18 cellular contexts compared by ENCODE assay signal in genomic region chr15:101221858-101222257, GRCh38. TPM values are rescaled to one million over a fixed set of nuclear protein-coding genes. Genes with fewer than 3 reads are reported as not detected.
DNase-seq lines count a peak whose midpoint lies in the region; ATAC-seq and TF ChIP-seq lines count a peak whose summit lies in the region.
"Had no signal": no experiment of that assay in that cellular context is flagged by ENCODE, and none has a peak within 500 bp of the region (broad histone marks: within the 10 kb centered on the region; RNA-seq: fewer than 3 reads in every experiment).

No MANE protein-coding gene starts in this region.

- H3K27ac Mint-ChIP-seq in H9 = no peak overlapping the region; a peak in 1 of 7 replicates
- H3K27ac Mint-ChIP-seq: B cell; stimulated activated naive CD8-positive, alpha-beta T cell treated with anti-CD3 and anti-CD28 coated beads, Interleukin-15, Interleukin-2, amounts not matched to agents 100 ng/mL and 50 ng/mL, for 24 hours had no signal

- H3K36me3 Mint-ChIP-seq in H9 (ENCODE audit: insufficient read depth in 1 of 3, low read depth in 3 of 3) = peaks cover 10 to 29% (median 15%) of the 10 kb centered on the region in 3 experiments; a peak in 6 of 7 replicates

- H3T11ph ChIP-seq in H9 (ENCODE audit: low read length) = no peak overlapping the region

- no TSS peak for BruUV-seq in Panc1 (replicated peaks; lab: Mats Ljungman, UMichigan)

- no peaks in the 10 kb centered on the region for H3K23me2 ChIP-seq in H9 (ENCODE audit: insufficient read length, low read depth, low read length, poor library complexity, severe bottlenecking)

- H3K27me3 ChIP-seq in Panc1 (ENCODE audit: control insufficient read depth, insufficient read depth, low read length) (no peaks in the 10 kb centered on the region), muscle layer of duodenum (ENCODE audit: low read depth, low read length) (no peaks in the 10 kb centered on the region), dorsolateral prefrontal cortex (no peaks in the 10 kb centered on the region), H9 (ENCODE audit: insufficient read depth, low read length) (no peaks in the 10 kb centered on the region)
- H3K27me3 ChIP-seq: uterus had no signal

- H3K9ac ChIP-seq in H9 (ENCODE audit: extremely low read depth, insufficient read length, low read length) = no peak overlapping the region

- no peak overlapping the region for H2BK15ac ChIP-seq in H9 (ENCODE audit: low read depth, low read length)

- DNase-seq in COLO829 (ENCODE audit: low spot score) = peak; percentile 96
- no peak for DNase-seq in Panc1 (ENCODE audit: low read depth, low spot score)
- peak; percentile 32 for DNase-seq in choroid plexus epithelial cell (ENCODE audit: low read depth)
- DNase-seq in dorsolateral prefrontal cortex = no peak
- DNase-seq in H9 = no peak
- DNase-seq: activated CD4-positive, CD25-positive, alpha-beta regulatory T cell; activated T-cell treated with anti-CD3 and anti-CD28 coated beads, Interleukin-2, amount 50 U/mL, for 1 hour; effector CD8-positive, alpha-beta T cell; NCI-H187; NCI-H69; nucleus accumbens; stimulated activated CD4-positive, alpha-beta T cell treated with anti-CD3 and anti-CD28 coated beads, Interleukin-12 subunit alpha, Interleukin-12 subunit beta, amount 100 ng/mL, for 4 hours; uterus had no signal

- no peaks in the 10 kb centered on the region for H3K79me1 ChIP-seq in H9 (ENCODE audit: insufficient read depth, low read depth, low read length, poor library complexity, severe bottlenecking)

- H3K27me3 Mint-ChIP-seq in H9 (ENCODE audit: low read depth) = no peaks in the 10 kb centered on the region
- H3K27me3 Mint-ChIP-seq: B cell; stimulated activated naive CD8-positive, alpha-beta T cell treated with anti-CD3 and anti-CD28 coated beads, Interleukin-15, Interleukin-2, amounts not matched to agents 100 ng/mL and 50 ng/mL, for 24 hours had no signal

- no peaks in the 10 kb centered on the region for H3K36me3 ChIP-seq in Panc1 (ENCODE audit: control insufficient read depth, insufficient read depth, low read length)
- H3K36me3 ChIP-seq in muscle layer of duodenum (ENCODE audit: control insufficient read depth in 1 of 2, insufficient read depth in 2 of 2, low read length in 2 of 2) = peaks cover 0 to 4% of the 10 kb centered on the region in 2 donors
- H3K36me3 ChIP-seq: uterus had no signal

- no peak overlapping the region for H3K56ac ChIP-seq in H9 (ENCODE audit: insufficient read length, low read depth, low read length)

- H3K27ac ChIP-seq in Panc1 (ENCODE audit: low read length) = no peak overlapping the region
- H3K27ac ChIP-seq in muscle layer of duodenum (ENCODE audit: low read length) = peak overlapping the region; percentile 7
- no peak overlapping the region for H3K27ac ChIP-seq in dorsolateral prefrontal cortex
- H3K27ac ChIP-seq in H9 (ENCODE audit: insufficient read length, low read depth, low read length) = no peak overlapping the region
- H3K27ac ChIP-seq: uterus had no signal

- POLR2A ChIA-PET in Panc1 (lab: Charles Lee) = no interaction called here

- H2BK5ac ChIP-seq in H9 (ENCODE audit: insufficient read length, low read length) = no peak overlapping the region

- no peak for TF ChIP-seq CTCF in Panc1 (IDR thresholded peaks at IDR 0.05)
- no peak for TF ChIP-seq CTCF in choroid plexus epithelial cell (conservative IDR thresholded peaks at IDR 0.05; ENCODE audit: low read depth, low read length)
- no peak for TF ChIP-seq CTCF in dorsolateral prefrontal cortex (IDR thresholded peaks at IDR 0.05 in 54 of 56, conservative IDR thresholded peaks at IDR 0.05 in 2 of 56; ENCODE audit: low read depth in 1 of 56, partially characterized antibody in 56 of 56)
- TF ChIP-seq CTCF in H9 (conservative IDR thresholded peaks at IDR 0.05) = no peak

- no peak overlapping the region for H4K5ac ChIP-seq in H9 (ENCODE audit: insufficient read length, low read depth, low read length)

- peak; percentile 17; the same call in 1 of the 2 replicates for ATAC-seq in Panc1
- ATAC-seq in GM21529 (IDR thresholded peaks at IDR 0.05; ENCODE audit: unreplicated experiment) = no peak

- in situ Hi-C loops in Panc1 (cut with HindIII; ENCODE audit: low pct_unique_long_range_greater_than_20kb, low sequenced_read_pairs) = no loop called here

- H2BK120ac ChIP-seq in H9 (ENCODE audit: low read depth, low read length, poor library complexity, severe bottlenecking) = no peak overlapping the region

- H3K4me1 Mint-ChIP-seq in H9 = peaks cover 9 to 22% of the 10 kb centered on the region in 2 experiments

- WGBS in H9 (ENCODE audit: extremely low coverage, insufficient read length, low lambda C conversion rate) = no CpG with 5 or more reads among the region's 3 CpGs

- H3K4me3 ChIP-seq in Panc1 (ENCODE audit: low read depth in 2 of 2, low read length in 2 of 2) (no peak overlapping the region), choroid plexus epithelial cell (ENCODE audit: low read depth, low read length) (no peak overlapping the region), muscle layer of duodenum (ENCODE audit: low read depth in 1 of 2, low read length in 2 of 2) (no peak overlapping the region), dorsolateral prefrontal cortex (peak overlapping the region in 2 of 59 donors; percentile 1 to 13)
- H3K4me3 ChIP-seq: lung, uterus had no signal

- H2BK12ac ChIP-seq in H9 (ENCODE audit: insufficient read length, low read depth, low read length) = no peak overlapping the region

- H4K8ac ChIP-seq in H9 (replicated peaks; ENCODE audit: insufficient read length, low read depth, low read length) = no peak overlapping the region

- H2AFZ ChIP-seq in H9 (ENCODE audit: low read length) = no peak overlapping the region

- no peak overlapping the region for H2BK20ac ChIP-seq in H9 (ENCODE audit: low read depth, low read length, poor library complexity, severe bottlenecking)

- no peak overlapping the region for H3K4me3 Mint-ChIP-seq in H9
- H3K4me3 Mint-ChIP-seq: B cell; stimulated activated naive CD8-positive, alpha-beta T cell treated with anti-CD3 and anti-CD28 coated beads, Interleukin-15, Interleukin-2, amounts not matched to agents 100 ng/mL and 50 ng/mL, for 24 hours had no signal

- no peaks in the 10 kb centered on the region for H3K9me3 Mint-ChIP-seq in H9
- H3K9me3 Mint-ChIP-seq: stimulated activated naive CD8-positive, alpha-beta T cell treated with anti-CD3 and anti-CD28 coated beads, Interleukin-15, Interleukin-2, amounts not matched to agents 100 ng/mL and 50 ng/mL, for 24 hours had no signal

- peaks cover 52% of the 10 kb centered on the region for H3K79me2 ChIP-seq in H9 (ENCODE audit: insufficient read depth, low read length)

- no peak overlapping the region for H3K18ac ChIP-seq in H9 (ENCODE audit: insufficient read length, low read depth, low read length)

- intact Hi-C loops in Panc1 (cut with micrococcal nuclease; ENCODE audit: unreplicated experiment) = no loop called here
- intact Hi-C loops in dorsolateral prefrontal cortex (cut with DNase I) = no loop called here

- H3K14ac ChIP-seq in H9 (ENCODE audit: insufficient read depth, low read length) = no peak overlapping the region

- H3K4me1 ChIP-seq in Panc1 (ENCODE audit: control insufficient read depth, insufficient read depth, low read length) = peaks cover 31% of the 10 kb centered on the region
- peaks cover 13 to 14% of the 10 kb centered on the region in 2 donors for H3K4me1 ChIP-seq in muscle layer of duodenum (ENCODE audit: control insufficient read depth in 1 of 2, insufficient read depth in 2 of 2, low read length in 2 of 2)
- H3K4me1 ChIP-seq in H9 (ENCODE audit: insufficient read depth, low read length) = no peaks in the 10 kb centered on the region; the same call in 1 of the 2 replicates
- H3K4me1 ChIP-seq: uterus had no signal

- no peak overlapping the region for H3K4ac ChIP-seq in H9 (ENCODE audit: low read depth, low read length)

- H3K4me2 ChIP-seq in H9 (ENCODE audit: insufficient read depth, insufficient read length, low read length) = no peak overlapping the region

- CTCF ChIA-PET in Panc1 (lab: Charles Lee) = interaction anchor here (0.6 kb wide), 1 partner anchor 589 kb away, joined by 8 read pairs; no protein-coding TSS in a partner anchor

- H2AK5ac ChIP-seq in H9 (ENCODE audit: insufficient read length, low read length) = no peak overlapping the region

- H4K20me1 ChIP-seq in H9 (ENCODE audit: control insufficient read depth, insufficient read depth, insufficient read length) = no peaks in the 10 kb centered on the region

- H4K91ac ChIP-seq in H9 (ENCODE audit: insufficient read length, low read depth, low read length) = no peak overlapping the region

- H3K23ac ChIP-seq in H9 (ENCODE audit: insufficient read length, low read depth, low read length) = no peak overlapping the region

- H3K9me3 ChIP-seq in Panc1 (ENCODE audit: control insufficient read depth, insufficient read depth, low read depth, low read length) = no peaks in the 10 kb centered on the region
- H3K9me3 ChIP-seq in muscle layer of duodenum (ENCODE audit: control insufficient read depth in 1 of 2, low read length in 2 of 2) = no peaks in the 10 kb centered on the region
- H3K9me3 ChIP-seq in H9 (ENCODE audit: control insufficient read depth, low read depth, low read length) = no peaks in the 10 kb centered on the region
- H3K9me3 ChIP-seq: uterus had no signal

RNA-seq across cellular contexts. Expression of gene CHSY1, which starts 30.0 kb away (rescaled TPM):
- 50.8 TPM for total RNA-seq in Panc1 (2021; ENCODE audit: unreplicated experiment)
- 21.5 TPM for polyA plus RNA-seq in Panc1 (2012; ENCODE audit: insufficient read length)
- 10 to 100 TPM; 16.3 to 47.8 (median 26.7) TPM for total RNA-seq in dorsolateral prefrontal cortex
- total RNA-seq in H9 (2021) = 68.3 and 68.9 TPM in 2 replicates

RNA-seq across cellular contexts. Expression of gene SELENOS, which starts 55.4 kb away (rescaled TPM):
- total RNA-seq in Panc1 (2021; ENCODE audit: unreplicated experiment) = 74.9 TPM
- polyA plus RNA-seq in Panc1 (2012; ENCODE audit: insufficient read length) = 55.4 TPM
- total RNA-seq in dorsolateral prefrontal cortex = 10 to 100 TPM; 17.2 to 38.9 (median 26.4) TPM
- 57.7 and 65.1 TPM in 2 replicates for total RNA-seq in H9 (2021)

Comparison
In these comparisons a context has a peak if more than half of its experiments do, and no peak if none do; other contexts are left out.
1. DNase-seq: peak in COLO829 (single experiment) and choroid plexus epithelial cell (single experiment); none in Panc1 (single experiment), dorsolateral prefrontal cortex (0 of 10) and H9 (single experiment).